Comparison of ENCODE assay signal across 22 cellular contexts in genomic region chr16:49559242-49559641, GRCh38.
"Had no signal": no experiment of that assay in that cellular context is flagged by ENCODE, and none has a peak within 500 bp of the region (broad histone marks: within the 10 kb centered on the region; RNA-seq: fewer than 3 reads in every experiment).

No MANE protein-coding gene starts in this region.

- H3K4me3 Mint-ChIP-seq: memory B cell; naive thymus-derived CD4-positive, alpha-beta T cell; stimulated activated effector memory CD8-positive, alpha-beta T cell treated with anti-CD3 and anti-CD28 coated beads, Interleukin-12 subunit alpha, Interleukin-12 subunit beta, amount 100 ng/mL, for 72 hours; type B pancreatic cell had no signal

- H3K9me3 ChIP-seq: ovary, psoas muscle, sigmoid colon, stomach, tibial artery had no signal

- H3K36me3 ChIP-seq: ovary, sigmoid colon, stomach, tibial artery had no signal

- H3K36me3 Mint-ChIP-seq: memory B cell; naive thymus-derived CD4-positive, alpha-beta T cell; stimulated activated effector memory CD8-positive, alpha-beta T cell treated with anti-CD3 and anti-CD28 coated beads, Interleukin-12 subunit alpha, Interleukin-12 subunit beta, amount 100 ng/mL, for 72 hours had no signal

- H3K4me3 ChIP-seq: dorsolateral prefrontal cortex, lung, ovary, sigmoid colon, stomach, tibial artery had no signal

- DNase-seq: dorsolateral prefrontal cortex; effector CD4-positive, alpha-beta T cell; head of caudate nucleus; kidney; midbrain; naive thymus-derived CD4-positive, alpha-beta T cell; nephron progenitor cell; occipital lobe; ovary; posterior cingulate gyrus; psoas muscle; sigmoid colon; stimulated activated CD4-positive, alpha-beta T cell treated with anti-CD3 and anti-CD28 coated beads, Interleukin-2, amount 100 ng/mL, for 24 hours; stimulated activated CD4-positive, alpha-beta T cell treated with anti-CD3 and anti-CD28 coated beads, Interleukin-4, amount 100 ng/mL, for 24 hours; stimulated activated naive CD4-positive, alpha-beta T cell treated with Interleukin-2 at 50 U/mL for 16 hours; stomach; tibial artery had no signal

- H3K27ac ChIP-seq: ovary, stomach, tibial artery had no signal

- H3K9me3 Mint-ChIP-seq: memory B cell; naive thymus-derived CD4-positive, alpha-beta T cell; nephron progenitor cell; stimulated activated effector memory CD8-positive, alpha-beta T cell treated with anti-CD3 and anti-CD28 coated beads, Interleukin-12 subunit alpha, Interleukin-12 subunit beta, amount 100 ng/mL, for 72 hours had no signal

- H3K27ac Mint-ChIP-seq: memory B cell; nephron progenitor cell; stimulated activated effector memory CD8-positive, alpha-beta T cell treated with anti-CD3 and anti-CD28 coated beads, Interleukin-12 subunit alpha, Interleukin-12 subunit beta, amount 100 ng/mL, for 72 hours; type B pancreatic cell had no signal

- H3K4me1 Mint-ChIP-seq: memory B cell; naive thymus-derived CD4-positive, alpha-beta T cell; stimulated activated effector memory CD8-positive, alpha-beta T cell treated with anti-CD3 and anti-CD28 coated beads, Interleukin-12 subunit alpha, Interleukin-12 subunit beta, amount 100 ng/mL, for 72 hours had no signal

- H3K27me3 ChIP-seq: ovary, sigmoid colon, stomach, tibial artery had no signal

- ATAC-seq: left lobe of liver; naive thymus-derived CD4-positive, alpha-beta T cell; stimulated activated effector memory CD8-positive, alpha-beta T cell treated with anti-CD3 and anti-CD28 coated beads, Interleukin-12 subunit alpha, Interleukin-12 subunit beta, amount 100 ng/mL, for 72 hours had no signal

- H3K27me3 Mint-ChIP-seq: naive thymus-derived CD4-positive, alpha-beta T cell; type B pancreatic cell had no signal
